Comparison of ENCODE assay signal across 15 cellular contexts in the genomic region with DNA sequence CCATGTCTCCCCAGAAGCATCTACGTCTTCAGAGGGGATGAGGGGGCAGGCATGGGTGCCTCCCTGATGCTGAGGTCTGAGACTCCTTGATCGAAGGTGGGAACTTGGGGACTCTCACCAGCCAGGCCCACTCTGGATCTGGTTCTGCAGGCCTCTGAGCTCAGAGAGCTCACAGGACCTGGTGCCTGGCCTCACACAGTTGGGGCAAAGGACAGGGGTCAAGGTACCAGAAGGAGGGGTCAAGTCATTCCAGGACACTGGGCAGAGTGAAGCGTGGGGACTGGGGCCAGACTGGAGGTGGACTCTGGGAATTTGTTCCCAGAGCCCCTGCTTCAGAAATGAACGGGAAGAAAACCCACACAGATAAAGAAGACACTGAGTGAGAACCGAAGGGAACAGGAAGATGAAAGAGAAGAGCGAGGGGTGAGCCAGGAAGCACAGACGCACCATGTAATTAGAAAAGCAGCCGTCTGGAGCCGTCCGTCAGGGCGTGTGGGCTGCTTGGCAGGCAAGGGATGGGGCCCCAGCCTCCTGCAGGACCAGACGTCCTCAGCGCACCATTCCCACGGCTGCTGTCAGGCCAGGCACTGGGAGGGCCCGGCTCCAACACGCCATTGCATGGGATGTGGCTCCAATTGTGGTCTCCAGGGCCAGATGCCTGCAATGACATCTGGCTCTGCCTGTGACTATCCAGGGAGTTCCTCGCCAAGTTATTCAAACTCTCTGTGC. TPM values are rescaled to one million over a fixed set of nuclear protein-coding genes. Genes with fewer than 3 reads are reported as not detected.
DNase-seq lines count a peak whose midpoint lies in the region; ATAC-seq and TF ChIP-seq lines count a peak whose summit lies in the region.
"Had no signal": no experiment of that assay in that cellular context is flagged by ENCODE, and none has a peak within 500 bp of the region (broad histone marks: within the 10 kb centered on the region; RNA-seq: fewer than 3 reads in every experiment).

No MANE protein-coding gene starts in this region.

- intact Hi-C loops in esophagus squamous epithelium (cut with DNase I) (no loop called here), lower lobe of right lung (cut with DNase I) (no loop called here)

- no peak for TF ChIP-seq POLR2A in esophagus squamous epithelium (IDR thresholded peaks at IDR 0.05)

- H3K36me3 ChIP-seq in esophagus squamous epithelium (peaks cover 0 to 14% (median 0%) of the 10 kb centered on the region in 3 donors), lower lobe of right lung (peaks cover 11% of the 10 kb centered on the region), subcutaneous abdominal adipose tissue (ENCODE audit: control insufficient read depth in 5 of 5, insufficient read depth in 5 of 5, low read length in 5 of 5) (peaks cover 0 to 34% (median 22%) of the 10 kb centered on the region in 5 donors)
- H3K36me3 ChIP-seq: neutrophil had no signal

- DNase-seq in NCI-H446 treated with DMSO at 0.1 percent for 48 hours (lab: John Stamatoyannopoulos, UW) (peak; percentile 12), esophagus squamous epithelium (lab: John Stamatoyannopoulos, UW) (no peak), lower lobe of right lung (no peak), ACHN (no peak), NCI-H2029 (lab: John Stamatoyannopoulos, UW) (no peak), GDM1 (lab: John Stamatoyannopoulos, UW) (no peak), DMS79 (lab: John Stamatoyannopoulos, UW) (no peak)
- DNase-seq: activated B cell treated with CpG ODN at 0.5 μM for 24 hours, Caco-2, Karpas-422, NCI-H2171 had no signal

- 58 to 70% methylated on average over 11 to 15 of the region's 17 CpGs for WGBS in esophagus squamous epithelium, 2 donors

- no peaks in the 10 kb centered on the region for H3K27me3 ChIP-seq in esophagus squamous epithelium
- no peaks in the 10 kb centered on the region for H3K27me3 ChIP-seq in lower lobe of right lung (ENCODE audit: low read depth)
- H3K27me3 ChIP-seq in subcutaneous abdominal adipose tissue (ENCODE audit: control insufficient read depth in 5 of 5, insufficient read depth in 4 of 5, low read length in 5 of 5), result no peaks in the 10 kb centered on the region

- H3K4me3 ChIP-seq in esophagus squamous epithelium, result no peak overlapping the region
- H3K4me3 ChIP-seq in lower lobe of right lung, result no peak overlapping the region
- H3K4me3 ChIP-seq in subcutaneous abdominal adipose tissue (ENCODE audit: low read depth in 1 of 5, low read length in 5 of 5), result no peak overlapping the region
- H3K4me3 ChIP-seq: GM12878 had no signal

- H3K27ac ChIP-seq in esophagus squamous epithelium (peak overlapping the region in 3 of 4 donors; percentile 58 to 92 (median 87)), lower lobe of right lung (peak overlapping the region; percentile 85), subcutaneous abdominal adipose tissue (ENCODE audit: low read depth, low read length) (peak overlapping the region; percentile 98)
- H3K27ac ChIP-seq: neutrophil had no signal

- H3K4me1 ChIP-seq in esophagus squamous epithelium (peaks cover 14 to 61% (median 26%) of the 10 kb centered on the region in 3 donors), lower lobe of right lung (peaks cover 78% of the 10 kb centered on the region), subcutaneous abdominal adipose tissue (ENCODE audit: control insufficient read depth in 5 of 5, insufficient read depth in 5 of 5, low read length in 5 of 5) (peaks cover 11 to 71% (median 46%) of the 10 kb centered on the region in 5 donors)
- H3K4me1 ChIP-seq: Caco-2 had no signal

- ATAC-seq in lower lobe of right lung, result no peak
- ATAC-seq: GM12878, HCT116 had no signal

- in situ Hi-C loops in ACHN (cut with HindIII; ENCODE audit: low pct_ligation_motif_present, low pct_unique_long_range_greater_than_20kb, low sequenced_read_pairs), result no loop called here

- peak overlapping the region in 3 of 5 donors; percentile 37 to 92 (median 53) for H3K9ac ChIP-seq in subcutaneous abdominal adipose tissue (ENCODE audit: low read length in 5 of 5)

- H3K9me3 ChIP-seq in esophagus squamous epithelium (no peaks in the 10 kb centered on the region), lower lobe of right lung (no peaks in the 10 kb centered on the region), subcutaneous abdominal adipose tissue (ENCODE audit: control insufficient read depth in 5 of 5, low read length in 5 of 5) (no peaks in the 10 kb centered on the region)
- H3K9me3 ChIP-seq: Caco-2, neutrophil had no signal

- TF ChIP-seq CTCF in esophagus squamous epithelium (IDR thresholded peaks at IDR 0.05) (no peak), lower lobe of right lung (IDR thresholded peaks at IDR 0.05) (no peak)

RNA-seq across cellular contexts. Expression of a gene that starts 47.7 kb away (rescaled TPM):
- total RNA-seq in esophagus squamous epithelium (10 to 100 TPM in 1 of 4 donors, 1 to 10 TPM in 3; 2.2 to 26.1 (median 6.4) TPM), lower lobe of right lung (34.7 TPM)

RNA-seq across cellular contexts. Expression of a gene that starts 50.5 kb away (rescaled TPM):
- total RNA-seq in esophagus squamous epithelium (100 to 1,000 TPM in 1 of 4 donors, 10 to 100 TPM in 3; 40.2 to 141 (median 56.6) TPM), lower lobe of right lung (28.5 TPM)
